Comparison of ENCODE assay signal across 25 cellular contexts in genomic region chr18:59461171-59461570, GRCh38.
"Had no signal": no experiment of that assay in that cellular context is flagged by ENCODE, and none has a peak within 500 bp of the region (broad histone marks: within the 10 kb centered on the region; RNA-seq: fewer than 3 reads in every experiment).

No MANE protein-coding gene starts in this region.

- ATAC-seq: activated CD4-positive, alpha-beta T cell treated with anti-CD3 and anti-CD28 coated beads for 36 hours; activated T-cell treated with anti-CD3 and anti-CD28 coated beads, Interleukin-2, amount 50 U/mL, for 72 hours; gastroesophageal sphincter; naive thymus-derived CD8-positive, alpha-beta T cell; right cardiac atrium had no signal

- DNase-seq: activated B cell treated with CpG ODN at 0.5 μM for 24 hours; activated CD4-positive, alpha-beta T cell treated with anti-CD3 and anti-CD28 coated beads for 36 hours; activated naive CD4-positive, alpha-beta T cell treated with Interleukin-2 at 50 U/mL for 16 hours; activated T-cell treated with anti-CD3 and anti-CD28 coated beads for 4 hours; activated T-cell treated with anti-CD3 and anti-CD28 coated beads, Interleukin-2, amount 50 U/mL, for 72 hours; anterior cingulate cortex; cerebellar nuclear complex; colonic mucosa; effector memory CD4-positive, alpha-beta T cell; erythroblast; kidney; naive thymus-derived CD8-positive, alpha-beta T cell; occipital lobe; right cardiac atrium; spleen; stimulated activated naive CD4-positive, alpha-beta T cell; tibial artery had no signal

- H3K4me3 Mint-ChIP-seq: activated B cell treated with CpG ODN at 0.5 μM for 24 hours; activated CD4-positive, alpha-beta T cell treated with anti-CD3 and anti-CD28 coated beads for 36 hours; activated naive CD8-positive, alpha-beta T cell; activated T-cell treated with anti-CD3 and anti-CD28 coated beads, Interleukin-2, amount 50 U/mL, for 72 hours; memory B cell; naive thymus-derived CD8-positive, alpha-beta T cell; neural progenitor cell; T-helper 2 cell treated with Interferon-gamma antibody and Interleukin-4, amounts not matched to agents 5 μg/mL and 100 μg/mL, for 36 hours had no signal

- H3K36me3 ChIP-seq: cardiac muscle cell, colonic mucosa, gastroesophageal sphincter, neural progenitor cell, spleen, suprapubic skin, tibial artery had no signal

- H2AFZ ChIP-seq: hepatocyte, neural progenitor cell had no signal

- H3K36me3 Mint-ChIP-seq: activated naive CD8-positive, alpha-beta T cell; memory B cell; naive thymus-derived CD8-positive, alpha-beta T cell; neural progenitor cell had no signal

- H3K9me3 Mint-ChIP-seq: activated B cell treated with CpG ODN at 0.5 μM for 24 hours; activated T-cell treated with anti-CD3 and anti-CD28 coated beads, Interleukin-2, amount 50 U/mL, for 72 hours; memory B cell; naive thymus-derived CD8-positive, alpha-beta T cell; neural progenitor cell; T-helper 2 cell treated with Interferon-gamma antibody and Interleukin-4, amounts not matched to agents 5 μg/mL and 100 μg/mL, for 36 hours had no signal

- H3K79me2 ChIP-seq: hepatocyte had no signal

- H3K9ac ChIP-seq: neural progenitor cell had no signal

- H3K4me1 ChIP-seq: colonic mucosa, neural progenitor cell, spleen, tibial artery had no signal

- H3K4me2 ChIP-seq: hepatocyte, neural progenitor cell had no signal

- H3K4me3 ChIP-seq: cardiac muscle cell, colonic mucosa, gastroesophageal sphincter, hepatocyte, neural progenitor cell, spleen, suprapubic skin, tibial artery had no signal

- H3K4me1 Mint-ChIP-seq: activated B cell treated with CpG ODN at 0.5 μM for 24 hours; activated CD4-positive, alpha-beta T cell treated with anti-CD3 and anti-CD28 coated beads for 36 hours; memory B cell; naive thymus-derived CD8-positive, alpha-beta T cell had no signal

- H3K27ac ChIP-seq: cardiac muscle cell, colonic mucosa, gastroesophageal sphincter, hepatocyte, neural progenitor cell, spleen, suprapubic skin, tibial artery had no signal

- H3K27ac Mint-ChIP-seq: activated B cell treated with CpG ODN at 0.5 μM for 24 hours; activated CD4-positive, alpha-beta T cell treated with anti-CD3 and anti-CD28 coated beads for 36 hours; activated naive CD8-positive, alpha-beta T cell; activated T-cell treated with anti-CD3 and anti-CD28 coated beads, Interleukin-2, amount 50 U/mL, for 72 hours; memory B cell; naive thymus-derived CD8-positive, alpha-beta T cell; neural progenitor cell; T-helper 2 cell treated with Interferon-gamma antibody and Interleukin-4, amounts not matched to agents 5 μg/mL and 100 μg/mL, for 36 hours had no signal

- H3K9me3 ChIP-seq: colonic mucosa, gastroesophageal sphincter, spleen, suprapubic skin, tibial artery had no signal

- H3K27me3 ChIP-seq: cardiac muscle cell, colonic mucosa, gastroesophageal sphincter, neural progenitor cell, suprapubic skin had no signal
